In the genomic region with DNA sequence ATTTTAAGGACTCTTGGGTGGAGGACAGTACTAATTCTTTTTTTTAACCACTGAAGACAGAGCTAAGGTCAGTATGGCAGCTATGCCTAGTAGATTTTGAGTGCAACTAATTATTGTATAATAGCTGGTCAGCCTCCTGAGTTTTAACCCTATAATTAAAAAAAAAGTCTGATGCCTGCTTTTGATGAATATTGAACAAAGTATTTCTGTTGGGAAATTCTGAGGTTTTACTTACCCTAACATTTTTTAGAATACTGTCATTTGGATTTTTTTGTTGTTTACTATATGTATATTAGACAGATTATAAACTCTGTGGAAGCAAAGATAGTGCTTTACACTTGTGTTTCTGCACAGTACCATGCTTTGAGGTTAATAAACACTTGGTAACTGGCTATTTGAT, we compare ENCODE assay signal across 20 cellular contexts. TPM values are rescaled to one million over a fixed set of nuclear protein-coding genes. Genes with fewer than 3 reads are reported as not detected.
DNase-seq lines count a peak whose midpoint lies in the region; ATAC-seq and TF ChIP-seq lines count a peak whose summit lies in the region.
"Had no signal": no experiment of that assay in that cellular context is flagged by ENCODE, and none has a peak within 500 bp of the region (broad histone marks: within the 10 kb centered on the region; RNA-seq: fewer than 3 reads in every experiment).

No MANE protein-coding gene starts in this region.

- H3K9me2 ChIP-seq in GM23248 (ENCODE audit: insufficient read depth), result no peaks in the 10 kb centered on the region

- in situ Hi-C loops in GM23248 (cut with MboI), result no loop called here

- H3K4me1 ChIP-seq in DND-41 (ENCODE audit: insufficient read depth, low read length) (peaks cover 4% of the 10 kb centered on the region), GM23248 (ENCODE audit: insufficient read depth) (peaks cover 35% of the 10 kb centered on the region)

- H3K27ac ChIP-seq in DND-41 (ENCODE audit: low read length) (0 out of 2 replicates have a peak overlapping the region, but pooled peaks have one; percentile 6), GM23248 (0 out of 2 replicates have a peak overlapping the region, but pooled peaks have one; percentile 4), angular gyrus (ENCODE audit: low read depth, low read length) (peak overlapping the region; percentile 35), substantia nigra (ENCODE audit: low read depth, low read length, poor library complexity, severe bottlenecking) (peak overlapping the region; percentile 2)
- H3K27ac ChIP-seq: HL-60, SK-N-MC had no signal

- no peak overlapping the region for H2AFZ ChIP-seq in DND-41 (ENCODE audit: low read depth, low read length)
- no peak overlapping the region for H2AFZ ChIP-seq in GM23248

- peaks cover 14% of the 10 kb centered on the region; the same call in 1 of the 2 replicates for H3F3A ChIP-seq in GM23248 (ENCODE audit: insufficient read depth)

- no peak for ATAC-seq in DND-41 (ENCODE audit: insufficient read depth, low read depth)
- ATAC-seq: GM12878 had no signal

- H3K9ac ChIP-seq in DND-41 (ENCODE audit: low read depth, low read length) (no peak overlapping the region), GM23248 (no peak overlapping the region)

- no peak for DNase-seq in DND-41
- DNase-seq in GM23248, result peak; percentile 50
- DNase-seq in substantia nigra (lab: John Stamatoyannopoulos, UW), result no peak
- DNase-seq in stimulated activated CD4-positive, alpha-beta T cell treated with anti-CD3 and anti-CD28 coated beads, Interleukin-12 subunit alpha, Interleukin-12 subunit beta, amount 100 ng/mL, for 4 hours, result no peak
- no peak for DNase-seq in DMS153 (lab: John Stamatoyannopoulos, UW)
- no peak for DNase-seq in NCI-H2029 treated with DMSO at 0.1 percent for 48 hours (lab: John Stamatoyannopoulos, UW)
- DNase-seq: Calu3, GDM1, Karpas-422, NCI-H1105, NCI-H1436 treated with DMSO at 0.1 percent for 48 hours, NCI-H187 treated with DMSO at 0.1 percent for 48 hours, NCI-H2107, NCI-H524, NCI-H748 treated with DMSO at 0.1 percent for 48 hours, SIG-M5 had no signal

- peaks cover 100% of the 10 kb centered on the region for H3K79me2 ChIP-seq in DND-41 (ENCODE audit: insufficient read depth, low read length)
- H3K79me2 ChIP-seq in GM23248 (ENCODE audit: insufficient read depth), result peaks cover 100% of the 10 kb centered on the region

- H3K4me2 ChIP-seq in DND-41 (ENCODE audit: insufficient read depth, low read length) (no peak overlapping the region), GM23248 (ENCODE audit: unreplicated experiment) (peak overlapping the region; percentile 9)

- TF ChIP-seq CTCF in DND-41 (IDR thresholded peaks at IDR 0.05; ENCODE audit: borderline replicate concordance, extremely low read depth, low read length, poor library complexity, severe bottlenecking), result no peak

- H3K9me3 ChIP-seq in DND-41 (ENCODE audit: insufficient read depth, low read length, severe bottlenecking), result no peaks in the 10 kb centered on the region
- no peaks in the 10 kb centered on the region for H3K9me3 ChIP-seq in GM23248 (ENCODE audit: low read depth)

- no peaks in the 10 kb centered on the region for H3K27me3 ChIP-seq in DND-41 (ENCODE audit: insufficient read depth, low read length, poor library complexity)
- no peaks in the 10 kb centered on the region for H3K27me3 ChIP-seq in GM23248 (replicated peaks; ENCODE audit: insufficient read depth)

- H4K20me1 ChIP-seq in DND-41 (ENCODE audit: insufficient read depth, low read length) (peaks cover 31% of the 10 kb centered on the region; the same call in 1 of the 2 replicates), GM23248 (ENCODE audit: insufficient read depth) (peaks cover 3% of the 10 kb centered on the region; the same call in 1 of the 2 replicates)

- H3K36me3 ChIP-seq in DND-41 (ENCODE audit: insufficient read depth, low read length), result peaks cover 15% of the 10 kb centered on the region
- peaks cover 4% of the 10 kb centered on the region; the same call in 1 of the 2 replicates for H3K36me3 ChIP-seq in GM23248 (ENCODE audit: low read depth)

- no peak overlapping the region for H3K4me3 ChIP-seq in DND-41 (ENCODE audit: low read depth in 1 of 2, low read length in 2 of 2)
- H3K4me3 ChIP-seq in GM23248, result no peak overlapping the region
- H3K4me3 ChIP-seq: GM12878, SK-N-MC had no signal

RNA-seq across cellular contexts. Expression of a gene that starts 20.8 kb away (rescaled TPM):
- total RNA-seq in GM23248 (2014; rRNA removed; shearing (Covaris generic)), result 58.6 and 63.5 TPM in 2 replicates
- polyA plus RNA-seq in GM23248 (2016; fragmentation: Nextera tagmentation; extraction: Ambion mirVana), result 46.3 and 53.6 TPM in 2 replicates
